ENCODE assay signal across 23 cellular contexts in the genomic region with DNA sequence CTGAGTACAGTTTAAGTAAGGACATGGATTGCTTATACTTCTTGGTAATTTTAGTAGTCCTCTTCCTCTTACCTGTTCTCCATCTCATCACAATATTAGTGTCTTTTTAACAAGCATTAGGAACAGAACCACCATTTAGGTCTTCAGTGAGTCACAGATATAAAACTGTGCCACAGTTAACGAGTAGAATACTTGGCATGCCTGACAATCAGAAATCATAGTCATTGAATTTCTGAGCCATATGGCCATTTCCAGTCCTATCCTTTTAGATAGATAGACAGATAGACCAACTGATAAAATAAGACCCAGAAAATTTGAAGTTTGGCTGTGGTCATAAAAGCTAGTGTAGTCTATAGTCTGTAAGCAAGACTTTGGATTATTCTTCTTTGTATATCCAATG.
A peak's percentile ranks its signal among the peaks of the same experiment; 100 is the strongest.
DNase-seq lines count a peak whose midpoint lies in the region; ATAC-seq and TF ChIP-seq lines count a peak whose summit lies in the region.
"Had no signal": no experiment of that assay in that cellular context is flagged by ENCODE, and none has a peak within 500 bp of the region (broad histone marks: within the 10 kb centered on the region; RNA-seq: fewer than 3 reads in every experiment).

No MANE protein-coding gene starts in this region.

- H3F3A ChIP-seq in PC-3 (ENCODE audit: low read length, unreplicated experiment), result no peaks in the 10 kb centered on the region

- no peaks in the 10 kb centered on the region for H3K36me3 ChIP-seq in CD4-positive, CD25-positive, alpha-beta regulatory T cell (ENCODE audit: control insufficient read depth, insufficient read depth, low read length)
- peaks cover 3% of the 10 kb centered on the region; the same call in 1 of the 2 replicates for H3K36me3 ChIP-seq in PC-3 (ENCODE audit: low read depth, low read length)

- H3K4me3 ChIP-seq in CD4-positive, CD25-positive, alpha-beta regulatory T cell (ENCODE audit: low read depth, low read length), result no peak overlapping the region
- H3K4me3 ChIP-seq in PC-3 (ENCODE audit: low read length), result no peak overlapping the region
- H3K4me3 ChIP-seq: A549; BLaER1 treated with 17β-estradiol and CSF1 and Interleukin-3, amounts not matched to agents 10 nM and 100 nM; GM12878 had no signal

- BruUV-seq in PC-3 (replicated peaks; lab: Mats Ljungman, UMichigan), result no TSS peak

- H3K27ac ChIP-seq in CD4-positive, CD25-positive, alpha-beta regulatory T cell (ENCODE audit: insufficient read depth, low read length, poor library complexity, severe bottlenecking), result no peak overlapping the region
- H3K27ac ChIP-seq in PC-3 (ENCODE audit: low read length), result no peak overlapping the region
- H3K27ac ChIP-seq: 22Rv1; A549; BLaER1 treated with 17β-estradiol and CSF1 and Interleukin-3, amounts not matched to agents 10 nM and 100 nM; C4-2B had no signal

- H3K27me3 ChIP-seq in CD4-positive, CD25-positive, alpha-beta regulatory T cell (ENCODE audit: control insufficient read depth, insufficient read depth, low read length), result no peaks in the 10 kb centered on the region
- no peaks in the 10 kb centered on the region for H3K27me3 ChIP-seq in PC-3 (ENCODE audit: low read length)
- H3K27me3 ChIP-seq: BLaER1 treated with 17β-estradiol and CSF1 and Interleukin-3, amounts not matched to agents 10 nM and 100 nM had no signal

- H3K4me3 Mint-ChIP-seq in CD4-positive, CD25-positive, alpha-beta regulatory T cell, result no peak overlapping the region
- H3K4me3 Mint-ChIP-seq in activated T-helper 2 cell treated with anti-CD3 and anti-CD28 coated beads, Interferon-gamma antibody, Interleukin-2, Interleukin-4, amounts not matched to agents 10 μg/mL and 5 μg/mL and 100 μg/mL, durations not matched to agents 14 hours and 24 hours and 36 hours (ENCODE audit: low read depth), result no peak overlapping the region
- H3K4me3 Mint-ChIP-seq: B cell; CD4-positive, alpha-beta memory T cell; CD8-positive, alpha-beta memory T cell had no signal

- no peaks in the 10 kb centered on the region for H3K9me3 Mint-ChIP-seq in CD4-positive, CD25-positive, alpha-beta regulatory T cell
- no peaks in the 10 kb centered on the region for H3K9me3 Mint-ChIP-seq in activated T-helper 2 cell treated with anti-CD3 and anti-CD28 coated beads, Interferon-gamma antibody, Interleukin-2, Interleukin-4, amounts not matched to agents 10 μg/mL and 5 μg/mL and 100 μg/mL, durations not matched to agents 14 hours and 24 hours and 36 hours
- H3K9me3 Mint-ChIP-seq: CD8-positive, alpha-beta memory T cell had no signal

- no peak overlapping the region for H3K9ac ChIP-seq in PC-3 (ENCODE audit: low read length)
- H3K9ac ChIP-seq: BLaER1 treated with 17β-estradiol and CSF1 and Interleukin-3, amounts not matched to agents 10 nM and 100 nM had no signal

- H3K27ac Mint-ChIP-seq in CD4-positive, CD25-positive, alpha-beta regulatory T cell, result peak overlapping the region in 2 of 3 donors; percentile 43 to 48
- H3K27ac Mint-ChIP-seq in activated T-helper 2 cell treated with anti-CD3 and anti-CD28 coated beads, Interferon-gamma antibody, Interleukin-2, Interleukin-4, amounts not matched to agents 10 μg/mL and 5 μg/mL and 100 μg/mL, durations not matched to agents 14 hours and 24 hours and 36 hours, result no peak overlapping the region
- H3K27ac Mint-ChIP-seq: B cell; CD4-positive, alpha-beta memory T cell; CD8-positive, alpha-beta memory T cell had no signal

- H3K4me1 ChIP-seq in CD4-positive, CD25-positive, alpha-beta regulatory T cell (ENCODE audit: control insufficient read depth, insufficient read depth, low read length, poor library complexity, severe bottlenecking), result no peaks in the 10 kb centered on the region
- H3K4me1 ChIP-seq in PC-3 (ENCODE audit: insufficient read depth, low read length), result peaks cover 17% of the 10 kb centered on the region; the same call in 1 of the 2 replicates
- H3K4me1 ChIP-seq: BLaER1 treated with 17β-estradiol and CSF1 and Interleukin-3, amounts not matched to agents 10 nM and 100 nM had no signal

- H3K9me3 ChIP-seq in CD4-positive, CD25-positive, alpha-beta regulatory T cell (ENCODE audit: control insufficient read depth in 2 of 2, low read length in 2 of 2), result no peaks in the 10 kb centered on the region
- H3K9me3 ChIP-seq in PC-3 (ENCODE audit: low read length), result no peaks in the 10 kb centered on the region
- H3K9me3 ChIP-seq: A549; BLaER1 treated with 17β-estradiol and CSF1 and Interleukin-3, amounts not matched to agents 10 nM and 100 nM had no signal

- peak; percentile 11 for DNase-seq in DMS 273 (lab: John Stamatoyannopoulos, UW; ENCODE audit: unreplicated experiment)
- no peak for DNase-seq in DMS 273 treated with DMSO at 0.1 percent for 48 hours (lab: John Stamatoyannopoulos, UW)
- no peak for DNase-seq in CD4-positive, CD25-positive, alpha-beta regulatory T cell
- DNase-seq in EL, result peak; percentile 34
- DNase-seq in PC-3, result peak; percentile 41
- DNase-seq in activated T-helper 2 cell treated with anti-CD3 and anti-CD28 coated beads, Interferon-gamma antibody, Interleukin-2, Interleukin-4, amounts not matched to agents 10 μg/mL and 5 μg/mL and 100 μg/mL, durations not matched to agents 14 hours and 24 hours and 36 hours (ENCODE audit: low spot score), result no peak
- DNase-seq in nucleus accumbens (lab: John Stamatoyannopoulos, UW), result no peak
- DNase-seq in islet precursor cell, result no peak
- DNase-seq: AML-193; CD4-positive, alpha-beta memory T cell; CD8-positive, alpha-beta memory T cell; COR-L47; DMS153; DMS53; DMS79; DND-41; GDM1 had no signal

- H3K27me3 Mint-ChIP-seq in CD4-positive, CD25-positive, alpha-beta regulatory T cell, result no peaks in the 10 kb centered on the region
- no peaks in the 10 kb centered on the region for H3K27me3 Mint-ChIP-seq in activated T-helper 2 cell treated with anti-CD3 and anti-CD28 coated beads, Interferon-gamma antibody, Interleukin-2, Interleukin-4, amounts not matched to agents 10 μg/mL and 5 μg/mL and 100 μg/mL, durations not matched to agents 14 hours and 24 hours and 36 hours (ENCODE audit: low read depth)
- H3K27me3 Mint-ChIP-seq: B cell; CD4-positive, alpha-beta memory T cell; CD8-positive, alpha-beta memory T cell had no signal

- intact Hi-C loops in PC-3 (cut with micrococcal nuclease), result no loop called here
- intact Hi-C loops in activated T-helper 2 cell treated with anti-CD3 and anti-CD28 coated beads, Interferon-gamma antibody, Interleukin-2, Interleukin-4, amounts not matched to agents 10 μg/mL and 5 μg/mL and 100 μg/mL, durations not matched to agents 14 hours and 24 hours and 36 hours (cut with micrococcal nuclease), result no loop called here

- no peaks in the 10 kb centered on the region; the same call in 1 of the 2 replicates for H4K20me1 ChIP-seq in PC-3 (ENCODE audit: low read length)

- H3K4me2 ChIP-seq in PC-3 (ENCODE audit: low read length), result no peak overlapping the region
- H3K4me2 ChIP-seq: A549; BLaER1 treated with 17β-estradiol and CSF1 and Interleukin-3, amounts not matched to agents 10 nM and 100 nM had no signal

- no peak for ATAC-seq in CD4-positive, CD25-positive, alpha-beta regulatory T cell (ENCODE audit: low read depth in 2 of 2)
- ATAC-seq in PC-3, result peak; percentile 59
- ATAC-seq: A549, GM12878 had no signal

- peaks cover 23% of the 10 kb centered on the region for H3K79me2 ChIP-seq in PC-3 (ENCODE audit: low read length)

- no peaks in the 10 kb centered on the region for H3K9me2 ChIP-seq in PC-3 (replicated peaks; ENCODE audit: low read length)

- H3K36me3 Mint-ChIP-seq in CD4-positive, CD25-positive, alpha-beta regulatory T cell, result peaks cover 7% of the 10 kb centered on the region
- peaks cover 6% of the 10 kb centered on the region for H3K36me3 Mint-ChIP-seq in activated T-helper 2 cell treated with anti-CD3 and anti-CD28 coated beads, Interferon-gamma antibody, Interleukin-2, Interleukin-4, amounts not matched to agents 10 μg/mL and 5 μg/mL and 100 μg/mL, durations not matched to agents 14 hours and 24 hours and 36 hours (ENCODE audit: low read depth)

- peaks cover 11 to 44% (median 23%) of the 10 kb centered on the region in 4 donors for H3K4me1 Mint-ChIP-seq in CD4-positive, CD25-positive, alpha-beta regulatory T cell
- peaks cover 5% of the 10 kb centered on the region for H3K4me1 Mint-ChIP-seq in activated T-helper 2 cell treated with anti-CD3 and anti-CD28 coated beads, Interferon-gamma antibody, Interleukin-2, Interleukin-4, amounts not matched to agents 10 μg/mL and 5 μg/mL and 100 μg/mL, durations not matched to agents 14 hours and 24 hours and 36 hours (ENCODE audit: low read depth)

- CTCF ChIA-PET in PC-3 (lab: Charles Lee), result no interaction called here

- POLR2A ChIA-PET in PC-3 (lab: Charles Lee; ENCODE audit: unreplicated experiment), result no interaction called here

- TF ChIP-seq CTCF in PC-3 (conservative IDR thresholded peaks at IDR 0.05; ENCODE audit: low read depth, low read length), result no peak

- H2AFZ ChIP-seq in PC-3 (ENCODE audit: low read length), result no peak overlapping the region

Comparison
In these comparisons a context has a peak if more than half of its experiments do, and no peak if none do; other contexts are left out.
1. DNase-seq: peak in DMS 273 (single experiment), EL (single experiment) and PC-3 (single experiment); none in DMS 273 treated with DMSO at 0.1 percent for 48 hours (single experiment), CD4-positive, CD25-positive, alpha-beta regulatory T cell (0 of 3), activated T-helper 2 cell treated with anti-CD3 and anti-CD28 coated beads, Interferon-gamma antibody, Interleukin-2, Interleukin-4, amounts not matched to agents 10 μg/mL and 5 μg/mL and 100 μg/mL, durations not matched to agents 14 hours and 24 hours and 36 hours (single experiment), nucleus accumbens (0 of 56) and islet precursor cell (single experiment).